Comparison of ENCODE assay signal across 19 cellular contexts in genomic region chr9:16519001-16519400, GRCh38.
"Had no signal": no experiment of that assay in that cellular context is flagged by ENCODE, and none has a peak within 500 bp of the region (broad histone marks: within the 10 kb centered on the region; RNA-seq: fewer than 3 reads in every experiment).

No MANE protein-coding gene starts in this region.

- H3K27me3 Mint-ChIP-seq: activated CD4-positive, alpha-beta T cell treated with anti-CD3 and anti-CD28 coated beads, Interleukin-2, amount 10 ng/mL, durations not matched to agents 7 days and 5 days; effector memory CD8-positive, alpha-beta T cell; memory B cell had no signal

- H3K27ac Mint-ChIP-seq: activated CD4-positive, alpha-beta T cell treated with anti-CD3 and anti-CD28 coated beads, Interleukin-2, amount 10 ng/mL, durations not matched to agents 7 days and 5 days; activated naive CD4-positive, alpha-beta T cell treated with anti-CD3 and anti-CD28 coated beads for 36 hours; brain; effector memory CD8-positive, alpha-beta T cell; memory B cell; naive thymus-derived CD4-positive, alpha-beta T cell had no signal

- H3K27ac ChIP-seq: neutrophil, tibial nerve had no signal

- H3K4me3 Mint-ChIP-seq: activated CD4-positive, alpha-beta T cell treated with anti-CD3 and anti-CD28 coated beads, Interleukin-2, amount 10 ng/mL, durations not matched to agents 7 days and 5 days; activated naive CD4-positive, alpha-beta T cell treated with anti-CD3 and anti-CD28 coated beads for 36 hours; activated T-cell treated with anti-CD3 and anti-CD28 coated beads, Interleukin-2, amount 50 U/mL, for 4 hours; brain; effector memory CD8-positive, alpha-beta T cell; memory B cell; naive thymus-derived CD4-positive, alpha-beta T cell had no signal

- H3K9me3 ChIP-seq: neutrophil, tibial nerve had no signal

- ATAC-seq: activated T-cell treated with anti-CD3 and anti-CD28 coated beads, Interleukin-2, amount 50 U/mL, for 4 hours; effector memory CD8-positive, alpha-beta T cell; naive thymus-derived CD4-positive, alpha-beta T cell had no signal

- H3K27me3 ChIP-seq: neutrophil, tibial nerve had no signal

- H3K4me1 Mint-ChIP-seq: activated CD4-positive, alpha-beta T cell treated with anti-CD3 and anti-CD28 coated beads, Interleukin-2, amount 10 ng/mL, durations not matched to agents 7 days and 5 days; memory B cell; naive thymus-derived CD4-positive, alpha-beta T cell had no signal

- H3K9me3 Mint-ChIP-seq: activated CD4-positive, alpha-beta T cell treated with anti-CD3 and anti-CD28 coated beads, Interleukin-2, amount 10 ng/mL, durations not matched to agents 7 days and 5 days; activated T-cell treated with anti-CD3 and anti-CD28 coated beads, Interleukin-2, amount 50 U/mL, for 4 hours; memory B cell had no signal

- H3K36me3 Mint-ChIP-seq: brain; memory B cell; naive thymus-derived CD4-positive, alpha-beta T cell had no signal

- DNase-seq: activated CD4-positive, alpha-beta T cell treated with anti-CD3 and anti-CD28 coated beads, Interleukin-2, amount 10 ng/mL, durations not matched to agents 7 days and 5 days; activated CD8-positive, alpha-beta memory T cell treated with anti-CD3 and anti-CD28 coated beads, Interleukin-2, amount 50 U/mL, for 4 hours; activated naive CD4-positive, alpha-beta T cell treated with anti-CD3 and anti-CD28 coated beads for 36 hours; activated T-cell treated with anti-CD3 and anti-CD28 coated beads, Interleukin-2, amount 50 U/mL, for 4 hours; caudate nucleus; effector memory CD8-positive, alpha-beta T cell; foreskin fibroblast; hypothalamus; naive thymus-derived CD4-positive, alpha-beta T cell; retina; stimulated activated CD4-positive, alpha-beta T cell treated with anti-CD3 and anti-CD28 coated beads, Interleukin-2, amount 100 ng/mL, for 24 hours; stimulated activated naive CD4-positive, alpha-beta T cell treated with Interleukin-2 at 50 U/mL for 16 hours; substantia nigra; T-helper 1 cell; T-helper 9 cell had no signal

- H3K36me3 ChIP-seq: neutrophil, tibial nerve had no signal

- H3K4me3 ChIP-seq: tibial nerve had no signal
